In the genomic region with DNA sequence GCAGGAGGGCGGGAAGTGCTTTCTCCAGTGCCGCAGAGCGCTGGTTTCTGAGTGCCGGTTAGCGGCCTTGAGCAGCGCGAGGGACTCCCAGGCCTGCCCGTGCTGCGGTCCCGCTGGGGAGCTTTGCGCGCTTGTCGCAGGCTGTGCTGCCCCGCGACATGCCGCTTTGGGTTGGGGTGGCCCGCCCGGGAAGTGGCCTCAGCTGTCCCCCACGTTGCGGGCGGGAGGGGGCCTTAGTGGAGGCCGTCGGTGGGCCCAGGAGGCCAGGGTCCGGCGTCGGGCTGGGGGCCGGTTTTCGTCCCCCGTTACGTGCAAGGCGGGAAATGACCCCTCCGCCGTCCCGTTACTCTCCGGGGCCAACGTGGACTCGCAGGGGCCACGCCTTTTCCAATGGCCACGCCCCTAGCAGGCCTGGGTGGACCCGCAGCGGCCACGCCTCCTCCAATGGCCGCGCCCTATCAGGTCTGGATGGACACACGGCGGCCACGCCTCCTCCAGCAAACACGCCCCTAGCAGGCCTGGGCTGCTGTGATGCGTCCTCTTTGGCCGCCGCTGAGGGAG, we compare ENCODE assay signal across 1 cellular context.
TF ChIP-seq lines count a peak whose summit lies in the region.

No MANE protein-coding gene starts in this region.

TF ChIP-seq in HepG2, 621 proteins besides CTCF, POLR2A, EP300 and RAD21 (continued from another document and continues in another):
- TF ChIP-seq, protein P1, sequence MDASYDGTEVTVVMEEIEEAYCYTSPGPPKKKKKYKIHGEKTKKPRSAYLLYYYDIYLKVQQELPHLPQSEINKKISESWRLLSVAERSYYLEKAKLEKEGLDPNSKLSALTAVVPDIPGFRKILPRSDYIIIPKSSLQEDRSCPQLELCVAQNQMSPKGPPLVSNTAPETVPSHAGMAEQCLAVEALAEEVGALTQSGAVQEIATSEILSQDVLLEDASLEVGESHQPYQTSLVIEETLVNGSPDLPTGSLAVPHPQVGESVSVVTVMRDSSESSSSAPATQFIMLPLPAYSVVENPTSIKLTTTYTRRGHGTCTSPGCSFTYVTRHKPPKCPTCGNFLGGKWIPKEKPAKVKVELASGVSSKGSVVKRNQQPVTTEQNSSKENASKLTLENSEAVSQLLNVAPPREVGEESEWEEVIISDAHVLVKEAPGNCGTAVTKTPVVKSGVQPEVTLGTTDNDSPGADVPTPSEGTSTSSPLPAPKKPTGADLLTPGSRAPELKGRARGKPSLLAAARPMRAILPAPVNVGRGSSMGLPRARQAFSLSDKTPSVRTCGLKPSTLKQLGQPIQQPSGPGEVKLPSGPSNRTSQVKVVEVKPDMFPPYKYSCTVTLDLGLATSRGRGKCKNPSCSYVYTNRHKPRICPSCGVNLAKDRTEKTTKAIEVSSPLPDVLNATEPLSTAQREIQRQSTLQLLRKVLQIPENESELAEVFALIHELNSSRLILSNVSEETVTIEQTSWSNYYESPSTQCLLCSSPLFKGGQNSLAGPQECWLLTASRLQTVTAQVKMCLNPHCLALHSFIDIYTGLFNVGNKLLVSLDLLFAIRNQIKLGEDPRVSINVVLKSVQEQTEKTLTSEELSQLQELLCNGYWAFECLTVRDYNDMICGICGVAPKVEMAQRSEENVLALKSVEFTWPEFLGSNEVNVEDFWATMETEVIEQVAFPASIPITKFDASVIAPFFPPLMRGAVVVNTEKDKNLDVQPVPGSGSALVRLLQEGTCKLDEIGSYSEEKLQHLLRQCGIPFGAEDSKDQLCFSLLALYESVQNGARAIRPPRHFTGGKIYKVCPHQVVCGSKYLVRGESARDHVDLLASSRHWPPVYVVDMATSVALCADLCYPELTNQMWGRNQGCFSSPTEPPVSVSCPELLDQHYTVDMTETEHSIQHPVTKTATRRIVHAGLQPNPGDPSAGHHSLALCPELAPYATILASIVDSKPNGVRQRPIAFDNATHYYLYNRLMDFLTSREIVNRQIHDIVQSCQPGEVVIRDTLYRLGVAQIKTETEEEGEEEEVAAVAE (CRISPR knock-in tag; IDR thresholded peaks at IDR 0.05; ENCODE audit: borderline replicate concordance) = no peak
- TF ChIP-seq ZNF441 (CRISPR knock-in tag; IDR thresholded peaks at IDR 0.05; ENCODE audit: borderline replicate concordance) (peak; percentile 61; the same call in 1 of the 2 replicates), ZNF382 (CRISPR knock-in tag; IDR thresholded peaks at IDR 0.05; ENCODE audit: borderline replicate concordance) (no peak), ZBTB21 (CRISPR knock-in tag; IDR thresholded peaks at IDR 0.05) (no peak), CENPX (CRISPR knock-in tag; IDR thresholded peaks at IDR 0.05) (no peak), NFIB (CRISPR knock-in tag; IDR thresholded peaks at IDR 0.05; ENCODE audit: borderline replicate concordance) (no peak), ZC3H13 (CRISPR knock-in tag; IDR thresholded peaks at IDR 0.05) (peak; percentile 78; the same call in 1 of the 2 replicates), SMYD3 (CRISPR knock-in tag; IDR thresholded peaks at IDR 0.05) (no peak), HDAC6 (IDR thresholded peaks at IDR 0.05; ENCODE audit: low read depth, low read length) (no peak), ZC3H4 (CRISPR knock-in tag; IDR thresholded peaks at IDR 0.05; ENCODE audit: borderline replicate concordance) (peak; percentile 3; the same call in 1 of the 2 replicates), SP2 (CRISPR knock-in tag; IDR thresholded peaks at IDR 0.05) (peak; percentile 60), ZNF670 (CRISPR knock-in tag; IDR thresholded peaks at IDR 0.05; ENCODE audit: borderline replicate concordance) (peak; percentile 91), ELF3 (CRISPR knock-in tag; IDR thresholded peaks at IDR 0.05) (no peak), MIXL1 (CRISPR knock-in tag; IDR thresholded peaks at IDR 0.05) (0 out of 2 replicates have a peak, but pooled peaks have one; percentile 19), MEIS1 (CRISPR knock-in tag; IDR thresholded peaks at IDR 0.05; ENCODE audit: borderline replicate concordance) (0 out of 2 replicates have a peak, but pooled peaks have one; percentile 44), HNRNPK (IDR thresholded peaks at IDR 0.05; ENCODE audit: low read depth, low read length, poor library complexity, severe bottlenecking) (no peak), TARDBP (CRISPR knock-in tag; IDR thresholded peaks at IDR 0.05) (no peak; the same call in 1 of the 2 replicates), ZNF564 (CRISPR knock-in tag; IDR thresholded peaks at IDR 0.05) (peak; percentile 76), SP4 (CRISPR knock-in tag; IDR thresholded peaks at IDR 0.05) (peak; percentile 96), ZNF768 (CRISPR knock-in tag; IDR thresholded peaks at IDR 0.05) (peak; percentile 36), NCOA1 (CRISPR knock-in tag; IDR thresholded peaks at IDR 0.05) (no peak), NR2F2 (IDR thresholded peaks at IDR 0.05; ENCODE audit: borderline replicate concordance, low read depth) (0 out of 2 replicates have a peak, but pooled peaks have one; percentile 4), SP1 (IDR thresholded peaks at IDR 0.05) (0 out of 2 replicates have a peak, but pooled peaks have one; percentile 39), SP1 (CRISPR knock-in tag; IDR thresholded peaks at IDR 0.05) (peak; percentile 93), AGO1 (IDR thresholded peaks at IDR 0.05; ENCODE audit: low read depth, low read length, poor library complexity, severe bottlenecking) (no peak), ZNF772 (CRISPR knock-in tag; IDR thresholded peaks at IDR 0.05) (no peak), HNRNPLL (IDR thresholded peaks at IDR 0.05; ENCODE audit: low read depth, low read length, poor library complexity, severe bottlenecking) (peak; percentile 91), ZNF558 (CRISPR knock-in tag; IDR thresholded peaks at IDR 0.05; ENCODE audit: borderline replicate concordance) (peak; percentile 67; the same call in 1 of the 2 replicates), ZNF615 (CRISPR knock-in tag; IDR thresholded peaks at IDR 0.05; ENCODE audit: borderline replicate concordance) (no peak), MYC (CRISPR knock-in tag; IDR thresholded peaks at IDR 0.05; ENCODE audit: borderline replicate concordance) (peak; percentile 72), JUND (CRISPR knock-in tag; IDR thresholded peaks at IDR 0.05) (0 out of 2 replicates have a peak, but pooled peaks have one; percentile 39), RFXAP (CRISPR knock-in tag; IDR thresholded peaks at IDR 0.05; ENCODE audit: borderline replicate concordance) (peak; percentile 14; the same call in 1 of the 2 replicates), JUNB (CRISPR knock-in tag; IDR thresholded peaks at IDR 0.05; ENCODE audit: borderline replicate concordance) (no peak), MAZ (IDR thresholded peaks at IDR 0.05; ENCODE audit: borderline replicate concordance, low read depth, low read length) (no peak), MAZ (CRISPR knock-in tag; IDR thresholded peaks at IDR 0.05; ENCODE audit: low read depth) (0 out of 2 replicates have a peak, but pooled peaks have one; percentile 5), ZFP36L1 (CRISPR knock-in tag; IDR thresholded peaks at IDR 0.05) (peak; percentile 36; the same call in 1 of the 2 replicates), YEATS4 (CRISPR knock-in tag; IDR thresholded peaks at IDR 0.05; ENCODE audit: borderline replicate concordance) (peak; percentile 85), NRL (CRISPR knock-in tag; IDR thresholded peaks at IDR 0.05; ENCODE audit: borderline replicate concordance) (no peak), BRD4 (CRISPR knock-in tag; IDR thresholded peaks at IDR 0.05) (no peak), ZNF589 (CRISPR knock-in tag; conservative IDR thresholded peaks at IDR 0.05) (no peak)
- TF ChIP-seq, protein P2, sequence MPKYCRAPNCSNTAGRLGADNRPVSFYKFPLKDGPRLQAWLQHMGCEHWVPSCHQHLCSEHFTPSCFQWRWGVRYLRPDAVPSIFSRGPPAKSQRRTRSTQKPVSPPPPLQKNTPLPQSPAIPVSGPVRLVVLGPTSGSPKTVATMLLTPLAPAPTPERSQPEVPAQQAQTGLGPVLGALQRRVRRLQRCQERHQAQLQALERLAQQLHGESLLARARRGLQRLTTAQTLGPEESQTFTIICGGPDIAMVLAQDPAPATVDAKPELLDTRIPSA (CRISPR knock-in tag; IDR thresholded peaks at IDR 0.05; ENCODE audit: borderline replicate concordance) = peak; percentile 69; the same call in 1 of the 2 replicates
- TF ChIP-seq, protein P3, sequence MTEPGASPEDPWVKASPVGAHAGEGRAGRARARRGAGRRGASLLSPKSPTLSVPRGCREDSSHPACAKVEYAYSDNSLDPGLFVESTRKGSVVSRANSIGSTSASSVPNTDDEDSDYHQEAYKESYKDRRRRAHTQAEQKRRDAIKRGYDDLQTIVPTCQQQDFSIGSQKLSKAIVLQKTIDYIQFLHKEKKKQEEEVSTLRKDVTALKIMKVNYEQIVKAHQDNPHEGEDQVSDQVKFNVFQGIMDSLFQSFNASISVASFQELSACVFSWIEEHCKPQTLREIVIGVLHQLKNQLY (CRISPR knock-in tag; IDR thresholded peaks at IDR 0.05) = no peak
- TF ChIP-seq, protein P4, sequence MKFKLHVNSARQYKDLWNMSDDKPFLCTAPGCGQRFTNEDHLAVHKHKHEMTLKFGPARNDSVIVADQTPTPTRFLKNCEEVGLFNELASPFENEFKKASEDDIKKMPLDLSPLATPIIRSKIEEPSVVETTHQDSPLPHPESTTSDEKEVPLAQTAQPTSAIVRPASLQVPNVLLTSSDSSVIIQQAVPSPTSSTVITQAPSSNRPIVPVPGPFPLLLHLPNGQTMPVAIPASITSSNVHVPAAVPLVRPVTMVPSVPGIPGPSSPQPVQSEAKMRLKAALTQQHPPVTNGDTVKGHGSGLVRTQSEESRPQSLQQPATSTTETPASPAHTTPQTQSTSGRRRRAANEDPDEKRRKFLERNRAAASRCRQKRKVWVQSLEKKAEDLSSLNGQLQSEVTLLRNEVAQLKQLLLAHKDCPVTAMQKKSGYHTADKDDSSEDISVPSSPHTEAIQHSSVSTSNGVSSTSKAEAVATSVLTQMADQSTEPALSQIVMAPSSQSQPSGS (CRISPR knock-in tag; IDR thresholded peaks at IDR 0.05) = no peak; the same call in 1 of the 2 replicates
- TF ChIP-seq, protein P5, sequence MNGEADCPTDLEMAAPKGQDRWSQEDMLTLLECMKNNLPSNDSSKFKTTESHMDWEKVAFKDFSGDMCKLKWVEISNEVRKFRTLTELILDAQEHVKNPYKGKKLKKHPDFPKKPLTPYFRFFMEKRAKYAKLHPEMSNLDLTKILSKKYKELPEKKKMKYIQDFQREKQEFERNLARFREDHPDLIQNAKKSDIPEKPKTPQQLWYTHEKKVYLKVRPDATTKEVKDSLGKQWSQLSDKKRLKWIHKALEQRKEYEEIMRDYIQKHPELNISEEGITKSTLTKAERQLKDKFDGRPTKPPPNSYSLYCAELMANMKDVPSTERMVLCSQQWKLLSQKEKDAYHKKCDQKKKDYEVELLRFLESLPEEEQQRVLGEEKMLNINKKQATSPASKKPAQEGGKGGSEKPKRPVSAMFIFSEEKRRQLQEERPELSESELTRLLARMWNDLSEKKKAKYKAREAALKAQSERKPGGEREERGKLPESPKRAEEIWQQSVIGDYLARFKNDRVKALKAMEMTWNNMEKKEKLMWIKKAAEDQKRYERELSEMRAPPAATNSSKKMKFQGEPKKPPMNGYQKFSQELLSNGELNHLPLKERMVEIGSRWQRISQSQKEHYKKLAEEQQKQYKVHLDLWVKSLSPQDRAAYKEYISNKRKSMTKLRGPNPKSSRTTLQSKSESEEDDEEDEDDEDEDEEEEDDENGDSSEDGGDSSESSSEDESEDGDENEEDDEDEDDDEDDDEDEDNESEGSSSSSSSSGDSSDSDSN (CRISPR knock-in tag; IDR thresholded peaks at IDR 0.05) = peak; percentile 41; the same call in 1 of the 2 replicates
- TF ChIP-seq, protein P6, sequence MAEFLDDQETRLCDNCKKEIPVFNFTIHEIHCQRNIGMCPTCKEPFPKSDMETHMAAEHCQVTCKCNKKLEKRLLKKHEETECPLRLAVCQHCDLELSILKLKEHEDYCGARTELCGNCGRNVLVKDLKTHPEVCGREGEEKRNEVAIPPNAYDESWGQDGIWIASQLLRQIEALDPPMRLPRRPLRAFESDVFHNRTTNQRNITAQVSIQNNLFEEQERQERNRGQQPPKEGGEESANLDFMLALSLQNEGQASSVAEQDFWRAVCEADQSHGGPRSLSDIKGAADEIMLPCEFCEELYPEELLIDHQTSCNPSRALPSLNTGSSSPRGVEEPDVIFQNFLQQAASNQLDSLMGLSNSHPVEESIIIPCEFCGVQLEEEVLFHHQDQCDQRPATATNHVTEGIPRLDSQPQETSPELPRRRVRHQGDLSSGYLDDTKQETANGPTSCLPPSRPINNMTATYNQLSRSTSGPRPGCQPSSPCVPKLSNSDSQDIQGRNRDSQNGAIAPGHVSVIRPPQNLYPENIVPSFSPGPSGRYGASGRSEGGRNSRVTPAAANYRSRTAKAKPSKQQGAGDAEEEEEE (CRISPR knock-in tag; IDR thresholded peaks at IDR 0.05; ENCODE audit: borderline replicate concordance) = 0 out of 2 replicates have a peak, but pooled peaks have one; percentile 72
- TF ChIP-seq, protein P7, sequence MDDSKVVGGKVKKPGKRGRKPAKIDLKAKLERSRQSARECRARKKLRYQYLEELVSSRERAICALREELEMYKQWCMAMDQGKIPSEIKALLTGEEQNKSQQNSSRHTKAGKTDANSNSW (CRISPR knock-in tag; IDR thresholded peaks at IDR 0.05; ENCODE audit: borderline replicate concordance) = no peak
- TF ChIP-seq, protein P8, sequence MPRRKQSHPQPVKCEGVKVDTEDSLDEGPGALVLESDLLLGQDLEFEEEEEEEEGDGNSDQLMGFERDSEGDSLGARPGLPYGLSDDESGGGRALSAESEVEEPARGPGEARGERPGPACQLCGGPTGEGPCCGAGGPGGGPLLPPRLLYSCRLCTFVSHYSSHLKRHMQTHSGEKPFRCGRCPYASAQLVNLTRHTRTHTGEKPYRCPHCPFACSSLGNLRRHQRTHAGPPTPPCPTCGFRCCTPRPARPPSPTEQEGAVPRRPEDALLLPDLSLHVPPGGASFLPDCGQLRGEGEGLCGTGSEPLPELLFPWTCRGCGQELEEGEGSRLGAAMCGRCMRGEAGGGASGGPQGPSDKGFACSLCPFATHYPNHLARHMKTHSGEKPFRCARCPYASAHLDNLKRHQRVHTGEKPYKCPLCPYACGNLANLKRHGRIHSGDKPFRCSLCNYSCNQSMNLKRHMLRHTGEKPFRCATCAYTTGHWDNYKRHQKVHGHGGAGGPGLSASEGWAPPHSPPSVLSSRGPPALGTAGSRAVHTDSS (CRISPR knock-in tag; conservative IDR thresholded peaks at IDR 0.05) = no peak
- TF ChIP-seq, protein P9, sequence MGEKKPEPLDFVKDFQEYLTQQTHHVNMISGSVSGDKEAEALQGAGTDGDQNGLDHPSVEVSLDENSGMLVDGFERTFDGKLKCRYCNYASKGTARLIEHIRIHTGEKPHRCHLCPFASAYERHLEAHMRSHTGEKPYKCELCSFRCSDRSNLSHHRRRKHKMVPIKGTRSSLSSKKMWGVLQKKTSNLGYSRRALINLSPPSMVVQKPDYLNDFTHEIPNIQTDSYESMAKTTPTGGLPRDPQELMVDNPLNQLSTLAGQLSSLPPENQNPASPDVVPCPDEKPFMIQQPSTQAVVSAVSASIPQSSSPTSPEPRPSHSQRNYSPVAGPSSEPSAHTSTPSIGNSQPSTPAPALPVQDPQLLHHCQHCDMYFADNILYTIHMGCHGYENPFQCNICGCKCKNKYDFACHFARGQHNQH (CRISPR knock-in tag; IDR thresholded peaks at IDR 0.05) = no peak; the same call in 1 of the 2 replicates
- TF ChIP-seq, protein P10, sequence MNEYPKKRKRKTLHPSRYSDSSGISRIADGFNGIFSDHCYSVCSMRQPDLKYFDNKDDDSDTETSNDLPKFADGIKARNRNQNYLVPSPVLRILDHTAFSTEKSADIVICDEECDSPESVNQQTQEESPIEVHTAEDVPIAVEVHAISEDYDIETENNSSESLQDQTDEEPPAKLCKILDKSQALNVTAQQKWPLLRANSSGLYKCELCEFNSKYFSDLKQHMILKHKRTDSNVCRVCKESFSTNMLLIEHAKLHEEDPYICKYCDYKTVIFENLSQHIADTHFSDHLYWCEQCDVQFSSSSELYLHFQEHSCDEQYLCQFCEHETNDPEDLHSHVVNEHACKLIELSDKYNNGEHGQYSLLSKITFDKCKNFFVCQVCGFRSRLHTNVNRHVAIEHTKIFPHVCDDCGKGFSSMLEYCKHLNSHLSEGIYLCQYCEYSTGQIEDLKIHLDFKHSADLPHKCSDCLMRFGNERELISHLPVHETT (CRISPR knock-in tag; conservative IDR thresholded peaks at IDR 0.05) = 0 out of 2 replicates have a peak, but pooled peaks have one; percentile 57
